ENCODE assay signal across 26 cellular contexts in genomic region chr4:41219421-41219950, GRCh38. TPM values are rescaled to one million over a fixed set of nuclear protein-coding genes. Genes with fewer than 3 reads are reported as not detected.
"Had no signal": no experiment of that assay in that cellular context is flagged by ENCODE, and none has a peak within 500 bp of the region (broad histone marks: within the 10 kb centered on the region; RNA-seq: fewer than 3 reads in every experiment).

No MANE protein-coding gene starts in this region.

- ATAC-seq: activated CD8-positive, alpha-beta T cell treated with anti-CD3 and anti-CD28 coated beads for 36 hours had no signal

- H3K27me3 ChIP-seq: adrenal gland, MG63 had no signal

- FAIRE-seq: bronchial epithelial cell had no signal

- H3K4me3 ChIP-seq: adrenal gland, MG63, SJCRH30, SK-N-MC had no signal

- H3K27ac ChIP-seq: adrenal gland, SJCRH30, SK-N-MC had no signal

- DNase-seq: activated CD4-positive, alpha-beta T cell treated with anti-CD3 and anti-CD28 coated beads, Interleukin-2, amount 10 ng/mL, durations not matched to agents 24 days and 14 days; activated CD4-positive, alpha-beta T cell treated with anti-CD3 and anti-CD28 coated beads, Interleukin-2, amount 50 U/mL, for 4 hours; activated CD8-positive, alpha-beta T cell treated with anti-CD3 and anti-CD28 coated beads for 36 hours; activated gamma-delta T cell; activated naive CD4-positive, alpha-beta T cell treated with Interleukin-2 at 50 U/mL for 16 hours; activated T-cell treated with anti-CD3 and anti-CD28 coated beads, Interleukin-2, amount 50 U/mL, for 24 hours; adrenal gland; central memory CD4-positive, alpha-beta T cell; Kasumi-1; KG1; MG63; NCI-H1048; NCI-H1105 treated with DMSO at 0.1 percent for 48 hours; NCI-H1436 treated with DMSO at 0.1 percent for 48 hours; NCI-H1694 treated with DMSO at 0.1 percent for 48 hours; NCI-H2029; NCI-H345; NCI-H748 treated with DMSO at 0.1 percent for 48 hours; NK-92 treated with Interleukin-12 subunit alpha and Interleukin-12 subunit beta, amount 100 ng/mL, for 24 hours; OCI-M1; SHP77; SJCRH30; T1000 had no signal

- H3K4me1 ChIP-seq: SJCRH30 had no signal

- H3K9me3 ChIP-seq: adrenal gland, MG63, SJCRH30 had no signal

- H3K36me3 ChIP-seq: adrenal gland, MG63, SJCRH30 had no signal

RNA-seq across cellular contexts. Expression of gene UCHL1, which starts 37.2 kb away (rescaled TPM):
- total RNA-seq: T-helper 1 cell treated with Interleukin-12 subunit alpha and Interleukin-12 subunit beta and Interleukin-4 antibody, amounts not matched to agents 30 ng/mL and 1 ng/mL, for 36 hours had no signal
